ENCODE assay signal across 12 cellular contexts in genomic region chr5:43036409-43036808, GRCh38. TPM values are rescaled to one million over a fixed set of nuclear protein-coding genes. Genes with fewer than 3 reads are reported as not detected.
DNase-seq lines count a peak whose midpoint lies in the region; ATAC-seq and TF ChIP-seq lines count a peak whose summit lies in the region.
"Had no signal": no experiment of that assay in that cellular context is flagged by ENCODE, and none has a peak within 500 bp of the region (broad histone marks: within the 10 kb centered on the region; RNA-seq: fewer than 3 reads in every experiment).

No MANE protein-coding gene starts in this region.

- TF ChIP-seq CTCF in choroid plexus epithelial cell (conservative IDR thresholded peaks at IDR 0.05; ENCODE audit: low read depth, low read length), result no peak
- TF ChIP-seq CTCF in neural progenitor cell (IDR thresholded peaks at IDR 0.05), result no peak

- H3K9ac ChIP-seq in neural progenitor cell, result no peak overlapping the region

- no peaks in the 10 kb centered on the region for H3K27me3 Mint-ChIP-seq in activated naive CD4-positive, alpha-beta T cell treated with anti-CD3 and anti-CD28 coated beads for 36 hours (ENCODE audit: low read depth)
- no peaks in the 10 kb centered on the region for H3K27me3 Mint-ChIP-seq in T-cell
- H3K27me3 Mint-ChIP-seq in neural progenitor cell (ENCODE audit: insufficient read depth, low read depth), result peaks cover 83% of the 10 kb centered on the region

- peaks cover 11% of the 10 kb centered on the region for H3K4me1 ChIP-seq in neural progenitor cell

- no peak for ATAC-seq in T-cell (replicated peaks in 1 of 4)
- ATAC-seq in stimulated activated effector memory CD8-positive, alpha-beta T cell treated with anti-CD3 and anti-CD28 coated beads, Interleukin-12 subunit alpha, Interleukin-12 subunit beta, amount 100 ng/mL, for 72 hours, result no peak
- no peak for ATAC-seq in GM21528 (IDR thresholded peaks at IDR 0.05; ENCODE audit: low FRiP score, unreplicated experiment)

- H3K79me2 ChIP-seq in neural progenitor cell (ENCODE audit: low read depth), result no peaks in the 10 kb centered on the region

- peaks cover 93% of the 10 kb centered on the region for H3K27me3 ChIP-seq in neural progenitor cell

- no peaks in the 10 kb centered on the region for H3K9me3 Mint-ChIP-seq in activated naive CD4-positive, alpha-beta T cell treated with anti-CD3 and anti-CD28 coated beads for 36 hours
- H3K9me3 Mint-ChIP-seq in T-cell (no peaks in the 10 kb centered on the region), neural progenitor cell (peaks cover 3% of the 10 kb centered on the region)
- no peaks in the 10 kb centered on the region for H3K9me3 Mint-ChIP-seq in stimulated activated effector memory CD8-positive, alpha-beta T cell treated with anti-CD3 and anti-CD28 coated beads, Interleukin-12 subunit alpha, Interleukin-12 subunit beta, amount 100 ng/mL, for 72 hours
- H3K9me3 Mint-ChIP-seq: type B pancreatic cell had no signal

- POLR2A ChIA-PET in T-cell (lab: Charles Lee), result interaction anchor here (0.5 to 4.1 kb wide), 5 partner anchors 12 to 47 kb away, joined by 3 to 77 read pairs (median 5); no protein-coding TSS in a partner anchor

- peaks cover 30% of the 10 kb centered on the region for H3K4me1 Mint-ChIP-seq in activated naive CD4-positive, alpha-beta T cell treated with anti-CD3 and anti-CD28 coated beads for 36 hours (ENCODE audit: low read depth)
- peaks cover 39 to 53% (median 42%) of the 10 kb centered on the region in 3 donors for H3K4me1 Mint-ChIP-seq in T-cell
- peaks cover 45% of the 10 kb centered on the region for H3K4me1 Mint-ChIP-seq in stimulated activated effector memory CD8-positive, alpha-beta T cell treated with anti-CD3 and anti-CD28 coated beads, Interleukin-12 subunit alpha, Interleukin-12 subunit beta, amount 100 ng/mL, for 72 hours
- H3K4me1 Mint-ChIP-seq in neural progenitor cell, result peaks cover 41% of the 10 kb centered on the region

- intact Hi-C loops in activated naive CD4-positive, alpha-beta T cell treated with anti-CD3 and anti-CD28 coated beads for 36 hours (cut with micrococcal nuclease), result no loop called here

- CTCF ChIA-PET in activated naive CD4-positive, alpha-beta T cell treated with anti-CD3 and anti-CD28 coated beads for 36 hours (lab: Charles Lee), result interaction anchor here (1.2 to 4.8 kb wide), 4 partner anchors 15 to 44 kb away, joined by 4 to 57 read pairs (median 21); no protein-coding TSS in a partner anchor
- CTCF ChIA-PET in T-cell (lab: Charles Lee), result interaction anchor here (0.6 to 4.0 kb wide), 8 partner anchors 12 to 1194 kb away, joined by 3 to 30 read pairs (median 4); no protein-coding TSS in a partner anchor

- peak overlapping the region; percentile 56 for H3K4me3 ChIP-seq in choroid plexus epithelial cell (ENCODE audit: low read depth, low read length)
- H3K4me3 ChIP-seq in neural progenitor cell, result no peak overlapping the region

- no peaks in the 10 kb centered on the region for H3K9me3 ChIP-seq in neural progenitor cell (ENCODE audit: low read depth)

- no peak overlapping the region for H2AFZ ChIP-seq in neural progenitor cell (replicated peaks)

- H3K27ac ChIP-seq in neural progenitor cell, result no peak overlapping the region

- no peak overlapping the region for H3K4me2 ChIP-seq in neural progenitor cell

- H3K4me3 Mint-ChIP-seq in activated naive CD4-positive, alpha-beta T cell treated with anti-CD3 and anti-CD28 coated beads for 36 hours, result no peak overlapping the region
- peak overlapping the region; percentile 78 to 100 (median 85) for H3K4me3 Mint-ChIP-seq in T-cell
- H3K4me3 Mint-ChIP-seq in stimulated activated effector memory CD8-positive, alpha-beta T cell treated with anti-CD3 and anti-CD28 coated beads, Interleukin-12 subunit alpha, Interleukin-12 subunit beta, amount 100 ng/mL, for 72 hours, result peak overlapping the region; percentile 88
- H3K4me3 Mint-ChIP-seq in neural progenitor cell, result no peak overlapping the region

- H3K27ac Mint-ChIP-seq in activated naive CD4-positive, alpha-beta T cell treated with anti-CD3 and anti-CD28 coated beads for 36 hours, result no peak overlapping the region
- H3K27ac Mint-ChIP-seq in T-cell (peak overlapping the region; percentile 90 to 92), neural progenitor cell (no peak overlapping the region)
- H3K27ac Mint-ChIP-seq in stimulated activated effector memory CD8-positive, alpha-beta T cell treated with anti-CD3 and anti-CD28 coated beads, Interleukin-12 subunit alpha, Interleukin-12 subunit beta, amount 100 ng/mL, for 72 hours, result peak overlapping the region; percentile 88
- H3K27ac Mint-ChIP-seq: progenitor cell of endocrine pancreas, type B pancreatic cell had no signal

- peaks cover 36% of the 10 kb centered on the region for H3F3A ChIP-seq in neural progenitor cell (ENCODE audit: low read depth)

- H4K20me1 ChIP-seq in neural progenitor cell (ENCODE audit: low read depth), result peaks cover 79% of the 10 kb centered on the region

- H3K36me3 ChIP-seq in neural progenitor cell, result no peaks in the 10 kb centered on the region

- peak; percentile 38 for DNase-seq in activated naive CD4-positive, alpha-beta T cell treated with anti-CD3 and anti-CD28 coated beads for 36 hours
- DNase-seq in activated naive CD4-positive, alpha-beta T cell (lab: John Stamatoyannopoulos, UW), result no peak
- no peak for DNase-seq in T-cell
- DNase-seq in choroid plexus epithelial cell (ENCODE audit: low read depth), result no peak
- DNase-seq in stimulated activated effector memory CD8-positive, alpha-beta T cell treated with anti-CD3 and anti-CD28 coated beads, Interleukin-12 subunit alpha, Interleukin-12 subunit beta, amount 100 ng/mL, for 72 hours (ENCODE audit: low spot score in 2 of 2), result no peak
- DNase-seq in NCI-H187 treated with DMSO at 0.1 percent for 48 hours (lab: John Stamatoyannopoulos, UW), result no peak
- no peak for DNase-seq in neural progenitor cell (ENCODE audit: low spot score)
- DNase-seq: DMS53, NCI-H1105 treated with DMSO at 0.1 percent for 48 hours had no signal

- H3K36me3 Mint-ChIP-seq in activated naive CD4-positive, alpha-beta T cell treated with anti-CD3 and anti-CD28 coated beads for 36 hours (ENCODE audit: low read depth), result no peaks in the 10 kb centered on the region
- H3K36me3 Mint-ChIP-seq in T-cell, result no peaks in the 10 kb centered on the region
- peaks cover 28% of the 10 kb centered on the region for H3K36me3 Mint-ChIP-seq in stimulated activated effector memory CD8-positive, alpha-beta T cell treated with anti-CD3 and anti-CD28 coated beads, Interleukin-12 subunit alpha, Interleukin-12 subunit beta, amount 100 ng/mL, for 72 hours
- no peaks in the 10 kb centered on the region for H3K36me3 Mint-ChIP-seq in neural progenitor cell
- H3K36me3 Mint-ChIP-seq: type B pancreatic cell had no signal

RNA-seq across cellular contexts. Expression of gene ANXA2R, which starts 3.7 kb away (rescaled TPM):
- 1 to 10 TPM; 6.0 to 6.5 TPM for total RNA-seq in activated naive CD4-positive, alpha-beta T cell treated with anti-CD3 and anti-CD28 coated beads for 36 hours
- total RNA-seq in T-cell (10 to 100 TPM; 47.8 to 64.1 (median 53.1) TPM), neural progenitor cell (ENCODE audit: low replicate concordance) (0.17 and 0.74 TPM in 2 replicates)

Comparison
In these comparisons a context has a peak if more than half of its experiments do, and no peak if none do; other contexts are left out.
1. H3K27ac Mint-ChIP-seq: peak in T-cell (2 of 2) and stimulated activated effector memory CD8-positive, alpha-beta T cell treated with anti-CD3 and anti-CD28 coated beads, Interleukin-12 subunit alpha, Interleukin-12 subunit beta, amount 100 ng/mL, for 72 hours (single experiment); none in activated naive CD4-positive, alpha-beta T cell treated with anti-CD3 and anti-CD28 coated beads for 36 hours (single experiment) and neural progenitor cell (single experiment).
2. H3K4me3 Mint-ChIP-seq: peak in T-cell (3 of 3) and stimulated activated effector memory CD8-positive, alpha-beta T cell treated with anti-CD3 and anti-CD28 coated beads, Interleukin-12 subunit alpha, Interleukin-12 subunit beta, amount 100 ng/mL, for 72 hours (single experiment); none in activated naive CD4-positive, alpha-beta T cell treated with anti-CD3 and anti-CD28 coated beads for 36 hours (single experiment) and neural progenitor cell (single experiment).
3. RNA of gene ANXA2R, which starts 3.7 kb away (total RNA-seq): 47.8 to 64.1 TPM in T-cell; 6.0 to 6.5 TPM in activated naive CD4-positive, alpha-beta T cell treated with anti-CD3 and anti-CD28 coated beads for 36 hours and 0.17 to 0.74 TPM in neural progenitor cell; every median in the first group is over 4 times any median in the second.